In the genomic region with DNA sequence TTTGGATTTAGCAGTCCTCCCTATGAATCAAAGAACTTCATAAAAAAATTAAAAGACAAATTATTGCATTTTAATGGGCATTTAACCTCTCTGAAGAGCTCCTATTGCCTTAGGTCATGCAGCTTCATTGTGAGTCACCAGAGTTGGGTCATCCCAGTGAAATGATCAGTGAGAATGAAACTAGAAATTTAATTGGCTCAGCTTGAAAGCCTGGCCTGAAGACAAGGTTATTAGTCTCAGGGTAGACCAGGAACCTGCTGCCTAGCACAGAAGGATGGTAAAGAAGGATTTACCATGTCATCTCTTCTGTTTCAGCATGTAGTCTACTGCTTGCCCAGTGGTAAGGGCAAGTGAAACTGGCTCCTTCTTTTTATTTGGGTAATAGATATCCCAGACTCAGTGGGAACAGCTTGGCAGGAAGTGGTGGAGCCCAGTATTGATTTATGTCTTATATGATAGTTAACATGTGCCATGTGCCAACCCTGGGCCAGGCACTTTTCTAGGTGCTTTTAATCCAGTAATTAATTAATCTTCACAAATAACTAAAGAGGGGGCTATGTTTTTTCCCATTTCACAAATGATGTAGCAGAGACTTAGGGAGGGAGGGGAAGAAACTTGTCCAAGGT, we compare ENCODE assay signal across 8 cellular contexts. TPM values are rescaled to one million over a fixed set of nuclear protein-coding genes. Genes with fewer than 3 reads are reported as not detected.
A peak's percentile ranks its signal among the peaks of the same experiment; 100 is the strongest.
DNase-seq lines count a peak whose midpoint lies in the region; ATAC-seq and TF ChIP-seq lines count a peak whose summit lies in the region.

No MANE protein-coding gene starts in this region.

- H3K9ac ChIP-seq in fibroblast of lung (ENCODE audit: insufficient read depth, low read length): no peak overlapping the region

- H3K27me3 ChIP-seq in fibroblast of lung (ENCODE audit: control insufficient read depth, insufficient read depth, low read length): no peaks in the 10 kb centered on the region
- H3K27me3 ChIP-seq in testis: no peaks in the 10 kb centered on the region

- peak overlapping the region; percentile 45 for H3K4me2 ChIP-seq in fibroblast of lung (ENCODE audit: extremely low read depth, insufficient read depth, low read length)

- H3K9me3 ChIP-seq in fibroblast of lung (ENCODE audit: control insufficient read depth, insufficient read depth, low read depth, low read length) (no peaks in the 10 kb centered on the region), testis (no peaks in the 10 kb centered on the region)

- intact Hi-C loops in testis (cut with DNase I; ENCODE audit: low total_unique reads): no loop called here

- DNase-seq in AG08396 (ENCODE audit: low spot score) (peak; percentile 83), NCI-H460 (ENCODE audit: extremely low read depth, low read depth) (peak; percentile 84), fibroblast of lung (ENCODE audit: low read depth in 2 of 2) (peak; percentile 78 to 88), hippocampal formation (lab: John Stamatoyannopoulos, UW) (no peak), testis (no peak)

- peak overlapping the region; percentile 77 for H2AFZ ChIP-seq in fibroblast of lung (ENCODE audit: low read length)

- no peak for TF ChIP-seq CTCF in fibroblast of lung (conservative IDR thresholded peaks at IDR 0.05 in 1 of 2, IDR thresholded peaks at IDR 0.05 in 1 of 2; ENCODE audit: low read depth in 1 of 2, low read length in 2 of 2)
- no peak for TF ChIP-seq CTCF in testis (IDR thresholded peaks at IDR 0.05)

- ATAC-seq in GM19463 (IDR thresholded peaks at IDR 0.05; ENCODE audit: unreplicated experiment) (peak; percentile 87), HG02970 (IDR thresholded peaks at IDR 0.05; ENCODE audit: low FRiP score, unreplicated experiment) (no peak), HG02840 (IDR thresholded peaks at IDR 0.05; ENCODE audit: low FRiP score, unreplicated experiment) (no peak)

- H4K20me1 ChIP-seq in fibroblast of lung (ENCODE audit: control insufficient read depth, extremely low read depth, insufficient read depth, low read length): no peaks in the 10 kb centered on the region

- no peak overlapping the region for H3K4me3 ChIP-seq in fibroblast of lung (replicated peaks in 1 of 4; ENCODE audit: control extremely low read depth in 1 of 4, insufficient read depth in 1 of 4, low read depth in 3 of 4, low read length in 4 of 4)
- no peak overlapping the region for H3K4me3 ChIP-seq in testis

- no peaks in the 10 kb centered on the region for H3K79me2 ChIP-seq in fibroblast of lung (ENCODE audit: control insufficient read depth, insufficient read depth, low read length)

- peaks cover 6% of the 10 kb centered on the region for H3K4me1 ChIP-seq in fibroblast of lung (ENCODE audit: control insufficient read depth, extremely low read depth, insufficient read depth, low read length)
- H3K4me1 ChIP-seq in testis: no peaks in the 10 kb centered on the region

- H3K36me3 ChIP-seq in fibroblast of lung (ENCODE audit: control insufficient read depth, insufficient read depth, low read length): no peaks in the 10 kb centered on the region
- no peaks in the 10 kb centered on the region for H3K36me3 ChIP-seq in testis (ENCODE audit: low read depth, missing control alignments)

- TF ChIP-seq POLR2A in testis (IDR thresholded peaks at IDR 0.05): no peak

- H3K27ac ChIP-seq in fibroblast of lung (ENCODE audit: insufficient read depth, low read length) (peak overlapping the region; percentile 60), testis (no peak overlapping the region)

RNA-seq across cellular contexts. Expression of a gene that starts 23.6 kb away (rescaled TPM):
- 2.1 and 3.2 TPM in 2 replicates for total RNA-seq in NCI-H460 (2014; rRNA removed; shearing (Covaris generic))
- polyA plus RNA-seq in NCI-H460 (2014; cell fraction: nucleus; rRNA removed): 5.2 and 9.0 TPM in 2 replicates
- 0.99 and 2.8 TPM in 2 replicates for total RNA-seq in fibroblast of lung
- polyA plus RNA-seq in fibroblast of lung: 0.66 and 3.9 TPM in 2 replicates
- 0.40 and 2.5 TPM in 2 replicates for polyA plus RNA-seq in fibroblast of lung (2012)
- 2.7 TPM in 1 of 2 replicates, not detected in the other for polyA minus RNA-seq in fibroblast of lung (ENCODE audit: low replicate concordance)
- total RNA-seq in testis: 1 to 10 TPM; 1.9 to 3.4 TPM
- 8.5 TPM for polyA plus RNA-seq in testis (ENCODE audit: insufficient read depth, low read depth, low replicate concordance)

Comparison
In these comparisons a context has a peak if more than half of its experiments do, and no peak if none do; other contexts are left out.
1. DNase-seq: peak in AG08396 (single experiment), NCI-H460 (single experiment) and fibroblast of lung (2 of 2); none in hippocampal formation (0 of 2) and testis (single experiment).